1 cellular context compared by ENCODE assay signal in the genomic region with DNA sequence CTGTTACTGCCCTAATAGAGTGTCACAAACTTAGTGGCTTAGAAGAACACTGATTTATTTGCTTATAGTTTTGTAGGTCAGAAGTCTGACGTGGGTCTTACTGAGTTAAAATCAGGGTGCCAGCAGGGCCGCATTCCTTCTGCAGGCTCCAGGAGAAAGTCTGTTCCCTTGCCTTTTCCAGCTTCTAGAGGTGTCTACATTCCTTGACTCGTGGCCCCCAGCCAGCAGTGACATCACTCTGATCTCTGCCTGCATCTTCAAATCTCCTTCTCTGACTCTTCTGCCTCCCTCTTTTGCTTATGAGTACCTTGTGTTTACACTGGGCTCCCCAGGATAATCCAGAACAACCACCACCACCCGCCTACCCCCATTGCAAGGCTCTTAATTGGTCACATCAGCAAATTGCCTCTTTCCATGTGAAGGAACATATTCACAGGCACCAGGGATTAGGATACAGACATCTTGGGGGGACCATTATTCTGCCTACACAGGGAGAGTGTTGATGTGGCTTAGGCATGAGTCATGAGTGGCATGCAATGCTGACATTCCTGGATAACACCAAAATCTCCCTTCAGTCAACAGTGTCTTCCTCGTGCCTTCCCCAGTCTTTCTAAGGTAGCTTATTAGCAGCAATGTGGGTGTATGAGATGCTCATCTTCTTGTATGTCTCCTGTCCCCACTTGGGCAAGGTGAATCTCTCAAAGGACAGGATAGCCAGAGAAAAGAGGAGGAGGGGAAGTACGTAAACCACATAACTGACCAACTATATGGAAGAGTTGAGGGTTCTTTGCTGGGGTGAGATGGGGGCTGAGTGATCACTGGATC.
TF ChIP-seq lines count a peak whose summit lies in the region.

No MANE protein-coding gene starts in this region.

TF ChIP-seq in HepG2, 621 proteins besides CTCF, POLR2A, EP300 and RAD21:
- TF ChIP-seq RXRB (CRISPR knock-in tag; IDR thresholded peaks at IDR 0.05; ENCODE audit: borderline replicate concordance), result 0 out of 2 replicates have a peak, but pooled peaks have one; percentile 19
- 0 out of 2 replicates have a peak, but pooled peaks have one; percentile 33 for TF ChIP-seq SOX5 (CRISPR knock-in tag; IDR thresholded peaks at IDR 0.05; ENCODE audit: borderline replicate concordance)
- peak; percentile 74 for TF ChIP-seq BCL6 (CRISPR knock-in tag; IDR thresholded peaks at IDR 0.05)
- TF ChIP-seq XRCC5 (optimal IDR thresholded peaks at IDR 0.05; ENCODE audit: low read length), result peak; percentile 15
- TF ChIP-seq FOSL1 (CRISPR knock-in tag; IDR thresholded peaks at IDR 0.05; ENCODE audit: borderline replicate concordance), result peak; percentile 67; the same call in 1 of the 2 replicates
- 0 out of 2 replicates have a peak, but pooled peaks have one; percentile 20 for TF ChIP-seq ZNF644 (CRISPR knock-in tag; IDR thresholded peaks at IDR 0.05; ENCODE audit: low read depth)
- TF ChIP-seq GABPA (IDR thresholded peaks at IDR 0.05; ENCODE audit: low read depth, low read length), result no peak
- TF ChIP-seq GABPA (CRISPR knock-in tag; IDR thresholded peaks at IDR 0.05; ENCODE audit: low read depth), result no peak
- TF ChIP-seq TBX3 (IDR thresholded peaks at IDR 0.05; ENCODE audit: borderline replicate concordance), result peak; percentile 44; the same call in 1 of the 2 replicates
- no peak for TF ChIP-seq ZNF850 (CRISPR knock-in tag; conservative IDR thresholded peaks at IDR 0.05)
- 0 out of 2 replicates have a peak, but pooled peaks have one; percentile 37 for TF ChIP-seq ELF3 (CRISPR knock-in tag; IDR thresholded peaks at IDR 0.05)
- TF ChIP-seq FOXP1 (IDR thresholded peaks at IDR 0.05), result no peak
- 0 out of 2 replicates have a peak, but pooled peaks have one; percentile 34 for TF ChIP-seq FOXP1 (CRISPR knock-in tag; IDR thresholded peaks at IDR 0.05)
- no peak for TF ChIP-seq ZNF326 (CRISPR knock-in tag; IDR thresholded peaks at IDR 0.05; ENCODE audit: borderline replicate concordance)
- TF ChIP-seq JUND (CRISPR knock-in tag; IDR thresholded peaks at IDR 0.05), result 0 out of 2 replicates have a peak, but pooled peaks have one; percentile 20
- TF ChIP-seq, protein P1, sequence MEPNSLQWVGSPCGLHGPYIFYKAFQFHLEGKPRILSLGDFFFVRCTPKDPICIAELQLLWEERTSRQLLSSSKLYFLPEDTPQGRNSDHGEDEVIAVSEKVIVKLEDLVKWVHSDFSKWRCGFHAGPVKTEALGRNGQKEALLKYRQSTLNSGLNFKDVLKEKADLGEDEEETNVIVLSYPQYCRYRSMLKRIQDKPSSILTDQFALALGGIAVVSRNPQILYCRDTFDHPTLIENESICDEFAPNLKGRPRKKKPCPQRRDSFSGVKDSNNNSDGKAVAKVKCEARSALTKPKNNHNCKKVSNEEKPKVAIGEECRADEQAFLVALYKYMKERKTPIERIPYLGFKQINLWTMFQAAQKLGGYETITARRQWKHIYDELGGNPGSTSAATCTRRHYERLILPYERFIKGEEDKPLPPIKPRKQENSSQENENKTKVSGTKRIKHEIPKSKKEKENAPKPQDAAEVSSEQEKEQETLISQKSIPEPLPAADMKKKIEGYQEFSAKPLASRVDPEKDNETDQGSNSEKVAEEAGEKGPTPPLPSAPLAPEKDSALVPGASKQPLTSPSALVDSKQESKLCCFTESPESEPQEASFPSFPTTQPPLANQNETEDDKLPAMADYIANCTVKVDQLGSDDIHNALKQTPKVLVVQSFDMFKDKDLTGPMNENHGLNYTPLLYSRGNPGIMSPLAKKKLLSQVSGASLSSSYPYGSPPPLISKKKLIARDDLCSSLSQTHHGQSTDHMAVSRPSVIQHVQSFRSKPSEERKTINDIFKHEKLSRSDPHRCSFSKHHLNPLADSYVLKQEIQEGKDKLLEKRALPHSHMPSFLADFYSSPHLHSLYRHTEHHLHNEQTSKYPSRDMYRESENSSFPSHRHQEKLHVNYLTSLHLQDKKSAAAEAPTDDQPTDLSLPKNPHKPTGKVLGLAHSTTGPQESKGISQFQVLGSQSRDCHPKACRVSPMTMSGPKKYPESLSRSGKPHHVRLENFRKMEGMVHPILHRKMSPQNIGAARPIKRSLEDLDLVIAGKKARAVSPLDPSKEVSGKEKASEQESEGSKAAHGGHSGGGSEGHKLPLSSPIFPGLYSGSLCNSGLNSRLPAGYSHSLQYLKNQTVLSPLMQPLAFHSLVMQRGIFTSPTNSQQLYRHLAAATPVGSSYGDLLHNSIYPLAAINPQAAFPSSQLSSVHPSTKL (CRISPR knock-in tag; IDR thresholded peaks at IDR 0.05), result peak; percentile 79; the same call in 1 of the 2 replicates
- 0 out of 2 replicates have a peak, but pooled peaks have one; percentile 34 for TF ChIP-seq SSRP1 (CRISPR knock-in tag; IDR thresholded peaks at IDR 0.05)
- TF ChIP-seq ZNF577 (CRISPR knock-in tag; IDR thresholded peaks at IDR 0.05; ENCODE audit: borderline replicate concordance, low read depth), result no peak
- no peak for TF ChIP-seq ZNF282 (IDR thresholded peaks at IDR 0.05; ENCODE audit: partially characterized antibody)
- TF ChIP-seq ARID2 (CRISPR knock-in tag; IDR thresholded peaks at IDR 0.05; ENCODE audit: borderline replicate concordance), result no peak
- TF ChIP-seq MAFF (IDR thresholded peaks at IDR 0.05; ENCODE audit: low read depth, low read length), result peak; percentile 72
- peak; percentile 73; the same call in 1 of the 2 replicates for TF ChIP-seq LCORL (IDR thresholded peaks at IDR 0.05)
- no peak for TF ChIP-seq LCORL (CRISPR knock-in tag; IDR thresholded peaks at IDR 0.05)
- peak; percentile 48; the same call in 1 of the 2 replicates for TF ChIP-seq SAP130 (CRISPR knock-in tag; IDR thresholded peaks at IDR 0.05; ENCODE audit: low read depth)
- no peak for TF ChIP-seq ZNF629 (CRISPR knock-in tag; conservative IDR thresholded peaks at IDR 0.05)
- TF ChIP-seq TEAD3 (CRISPR knock-in tag; optimal IDR thresholded peaks at IDR 0.05; ENCODE audit: borderline replicate concordance), result peak; percentile 95
- TF ChIP-seq ZNF24 (IDR thresholded peaks at IDR 0.05), result no peak
- TF ChIP-seq FOSL2 (CRISPR knock-in tag; IDR thresholded peaks at IDR 0.05), result peak; percentile 95
- peak; percentile 76 to 78 for TF ChIP-seq MAFK (conservative IDR thresholded peaks at IDR 0.05 in 1 of 2, IDR thresholded peaks at IDR 0.05 in 1 of 2; ENCODE audit: low read length in 2 of 2)
- peak; percentile 63; the same call in 1 of the 2 replicates for TF ChIP-seq FOXA3 (CRISPR knock-in tag; IDR thresholded peaks at IDR 0.05)
- peak; percentile 22; the same call in 1 of the 2 replicates for TF ChIP-seq THAP11 (CRISPR knock-in tag; IDR thresholded peaks at IDR 0.05)
- TF ChIP-seq NCOA5 (CRISPR knock-in tag; IDR thresholded peaks at IDR 0.05), result no peak
- no peak for TF ChIP-seq ZNF660 (CRISPR knock-in tag; IDR thresholded peaks at IDR 0.05; ENCODE audit: borderline replicate concordance, low read depth)
- TF ChIP-seq, protein P2, sequence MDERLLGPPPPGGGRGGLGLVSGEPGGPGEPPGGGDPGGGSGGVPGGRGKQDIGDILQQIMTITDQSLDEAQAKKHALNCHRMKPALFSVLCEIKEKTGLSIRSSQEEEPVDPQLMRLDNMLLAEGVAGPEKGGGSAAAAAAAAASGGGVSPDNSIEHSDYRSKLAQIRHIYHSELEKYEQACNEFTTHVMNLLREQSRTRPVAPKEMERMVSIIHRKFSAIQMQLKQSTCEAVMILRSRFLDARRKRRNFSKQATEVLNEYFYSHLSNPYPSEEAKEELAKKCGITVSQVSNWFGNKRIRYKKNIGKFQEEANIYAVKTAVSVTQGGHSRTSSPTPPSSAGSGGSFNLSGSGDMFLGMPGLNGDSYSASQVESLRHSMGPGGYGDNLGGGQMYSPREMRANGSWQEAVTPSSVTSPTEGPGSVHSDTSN (CRISPR knock-in tag; IDR thresholded peaks at IDR 0.05), result 0 out of 2 replicates have a peak, but pooled peaks have one; percentile 32
- 0 out of 2 replicates have a peak, but pooled peaks have one; percentile 15 for TF ChIP-seq GATAD2A (CRISPR knock-in tag; IDR thresholded peaks at IDR 0.05)
- TF ChIP-seq RFX5 (IDR thresholded peaks at IDR 0.05; ENCODE audit: low read depth, low read length), result 0 out of 2 replicates have a peak, but pooled peaks have one; percentile 23
- peak; percentile 56 for TF ChIP-seq RARA (CRISPR knock-in tag; IDR thresholded peaks at IDR 0.05)
- TF ChIP-seq SOX13 (IDR thresholded peaks at IDR 0.05), result no peak
- peak in 1 of 2 experiments; percentile 28; a peak in 1 of 4 replicates for TF ChIP-seq SOX13 (CRISPR knock-in tag; conservative IDR thresholded peaks at IDR 0.05 in 1 of 2, IDR thresholded peaks at IDR 0.05 in 1 of 2)
- no peak for TF ChIP-seq PREB (CRISPR knock-in tag; IDR thresholded peaks at IDR 0.05)
- no peak for TF ChIP-seq FOXA1 (IDR thresholded peaks at IDR 0.05)
- peak; percentile 67 for TF ChIP-seq FOXA1 (CRISPR knock-in tag; IDR thresholded peaks at IDR 0.05)
- TF ChIP-seq NR2F6 (IDR thresholded peaks at IDR 0.05), result no peak
- 0 out of 2 replicates have a peak, but pooled peaks have one; percentile 23 for TF ChIP-seq NR2F6 (CRISPR knock-in tag; IDR thresholded peaks at IDR 0.05)
- TF ChIP-seq MIXL1 (CRISPR knock-in tag; IDR thresholded peaks at IDR 0.05), result no peak
